In the genomic region with DNA sequence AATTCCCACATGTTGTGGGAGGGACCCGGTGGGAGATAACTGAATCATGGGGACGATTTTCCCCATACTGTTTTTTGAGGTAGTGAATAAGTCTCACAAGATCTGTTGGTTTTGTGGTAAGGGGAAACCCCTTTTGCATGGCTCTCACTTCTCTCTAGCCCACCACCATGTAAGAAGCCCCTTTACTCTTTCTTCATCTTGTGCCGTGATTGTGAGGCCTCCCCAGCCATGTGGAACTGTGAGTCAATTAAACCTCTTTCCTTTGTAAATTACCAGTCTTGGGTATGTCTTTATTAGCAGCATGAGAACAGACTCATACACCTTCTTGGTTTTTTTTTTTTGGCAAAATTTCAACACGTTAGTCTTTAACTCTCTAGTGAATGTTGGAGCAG, we compare ENCODE assay signal across 11 cellular contexts. TPM values are rescaled to one million over a fixed set of nuclear protein-coding genes. Genes with fewer than 3 reads are reported as not detected.
DNase-seq lines count a peak whose midpoint lies in the region; ATAC-seq and TF ChIP-seq lines count a peak whose summit lies in the region.
"Had no signal": no experiment of that assay in that cellular context is flagged by ENCODE, and none has a peak within 500 bp of the region (broad histone marks: within the 10 kb centered on the region; RNA-seq: fewer than 3 reads in every experiment).

No MANE protein-coding gene starts in this region.

- no peaks in the 10 kb centered on the region for H3K27me3 ChIP-seq in psoas muscle (ENCODE audit: insufficient read depth in 3 of 3, low read length in 2 of 3)
- H3K27me3 ChIP-seq: cardiac muscle cell had no signal

- H3K4me1 ChIP-seq in psoas muscle: peaks cover 74% of the 10 kb centered on the region

- H3K36me3 ChIP-seq in psoas muscle (ENCODE audit: insufficient read depth in 1 of 2, low read depth in 1 of 2): no peaks in the 10 kb centered on the region
- H3K36me3 ChIP-seq: cardiac muscle cell had no signal

- H3K27ac Mint-ChIP-seq in HFFc6: peak overlapping the region; percentile 73

- POLR2A ChIA-PET in HEK293T (lab: Yijun Ruan, JAX): no interaction called here

- 85 to 90% (median 87%) methylated on average over 4 of the region's 4 CpGs for WGBS in psoas muscle, 3 donors

- H3K9me3 Mint-ChIP-seq in HFFc6: no peaks in the 10 kb centered on the region

- peaks cover 50% of the 10 kb centered on the region for H3K4me1 Mint-ChIP-seq in HFFc6 (ENCODE audit: low read depth)

- TF ChIP-seq CTCF in HFFc6 (IDR thresholded peaks at IDR 0.05) (no peak), psoas muscle (IDR thresholded peaks at IDR 0.05) (no peak)

- no peaks in the 10 kb centered on the region for H3K9me3 ChIP-seq in psoas muscle

- H3K4me3 Mint-ChIP-seq in HFFc6: peak overlapping the region; percentile 65

- intact Hi-C loops in psoas muscle (cut with DNase I): loop anchor here (5.0 kb wide), 2 partner anchors 37 to 47 kb away; partner anchors contain the start of gene EDEM1 (in 1 of the 2)

- no peak overlapping the region for H3K4me3 ChIP-seq in psoas muscle
- H3K4me3 ChIP-seq: cardiac muscle cell had no signal

- H3K27ac ChIP-seq in psoas muscle: peak overlapping the region; percentile 61
- H3K27ac ChIP-seq: cardiac muscle cell had no signal

- H3K36me3 Mint-ChIP-seq in HFFc6 (ENCODE audit: low read depth): peaks cover 4% of the 10 kb centered on the region; the same call in 1 of the 2 replicates

- ATAC-seq in GM18870 (IDR thresholded peaks at IDR 0.05; ENCODE audit: unreplicated experiment) (peak; percentile 43), HG03575 (IDR thresholded peaks at IDR 0.05; ENCODE audit: extremely low read depth, insufficient number of reproducible peaks, low FRiP score, unreplicated experiment) (peak; percentile 43), psoas muscle (no peak)

- DNase-seq in HFFc6 (no peak), psoas muscle (no peak), HEK293T (ENCODE audit: extremely low spot score) (no peak), NCI-H146 (lab: John Stamatoyannopoulos, UW) (no peak)
- no peak for DNase-seq in activated CD8-positive, alpha-beta memory T cell treated with anti-CD3 and anti-CD28 coated beads for 24 hours
- DNase-seq in effector CD4-positive, alpha-beta T cell: no peak
- DNase-seq: activated CD4-positive, alpha-beta T cell treated with anti-CD3 and anti-CD28 coated beads, Interleukin-2, amount 50 U/mL, for 48 hours; stimulated activated CD4-positive, alpha-beta T cell treated with anti-CD3 and anti-CD28 coated beads, Interleukin-12 subunit alpha, Interleukin-12 subunit beta, amount 100 ng/mL, for 4 hours had no signal

- CTCF ChIA-PET in HEK293T (lab: Yijun Ruan, JAX): no interaction called here

- no peaks in the 10 kb centered on the region; the same call in 1 of the 2 replicates for H3K27me3 Mint-ChIP-seq in HFFc6 (ENCODE audit: insufficient read depth)

TF ChIP-seq in HEK293T, 16 proteins besides CTCF, POLR2A, EP300 and RAD21:
- TF ChIP-seq FOXM1 (IDR thresholded peaks at IDR 0.05; ENCODE audit: borderline replicate concordance): no peak

RNA-seq across cellular contexts. Expression of gene ARL8B, which starts 18.1 kb away (rescaled TPM):
- total RNA-seq in HFFc6 (2021; fragmentation: NEBNext Ultra II Directional; extraction: Animal tissue kit (Norgen Biotek cat#: 25700)): 10 to 100 TPM; 48.9 to 64.7 (median 53.7) TPM
- 100 to 1,000 TPM in 2 of 4 donors, 10 to 100 TPM in 2; 35.1 to 154 (median 109) TPM for total RNA-seq in psoas muscle
- polyA plus RNA-seq in psoas muscle: 100 to 1,000 TPM; 140 to 266 (median 178) TPM

RNA-seq across cellular contexts. Expression of gene EDEM1, which starts 47.3 kb away (rescaled TPM):
- 10 to 100 TPM; 47.6 to 56.4 (median 52.0) TPM for total RNA-seq in HFFc6 (2021; fragmentation: NEBNext Ultra II Directional; extraction: Animal tissue kit (Norgen Biotek cat#: 25700))
- total RNA-seq in psoas muscle: 10 to 100 TPM in 1 of 4 donors, 1 to 10 TPM in 3; 5.5 to 11.7 (median 6.5) TPM
- polyA plus RNA-seq in psoas muscle: 1 to 10 TPM; 2.6 to 6.4 (median 5.4) TPM

Comparison
In these comparisons a context has a peak if more than half of its experiments do, and no peak if none do; other contexts are left out.
1. ATAC-seq: peak in GM18870 (single experiment) and HG03575 (single experiment); none in psoas muscle (0 of 4).